17 cellular contexts compared by ENCODE assay signal in the genomic region with DNA sequence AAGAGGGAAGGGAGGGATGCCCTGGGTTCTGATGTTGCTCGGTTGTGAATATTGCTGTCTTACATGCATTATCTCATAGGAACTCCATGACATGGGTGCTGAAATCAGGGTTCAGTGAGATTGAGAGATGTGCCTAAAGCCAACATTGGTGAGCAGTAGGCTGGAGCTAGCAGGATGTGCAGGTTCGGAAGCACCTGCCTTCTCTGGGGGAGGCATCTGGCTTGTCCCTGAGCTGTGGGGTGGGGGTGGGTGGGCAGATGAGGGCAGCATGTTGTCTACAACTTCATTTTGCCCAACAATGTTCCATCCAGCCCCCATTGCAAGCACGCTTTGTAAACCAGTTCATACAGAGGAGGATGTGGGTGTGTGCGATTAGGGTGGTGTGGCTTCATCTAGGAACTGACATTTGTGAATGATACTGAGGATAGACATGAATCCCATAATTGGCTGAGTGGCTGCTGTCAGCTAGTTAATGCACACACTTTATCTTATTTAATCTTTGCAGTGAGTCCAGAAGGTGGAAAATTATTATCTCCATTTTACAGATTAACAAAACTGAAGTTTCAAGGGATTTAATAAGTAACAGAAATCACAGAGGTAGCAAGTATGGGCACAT.
DNase-seq lines count a peak whose midpoint lies in the region; ATAC-seq and TF ChIP-seq lines count a peak whose summit lies in the region.
"Had no signal": no experiment of that assay in that cellular context is flagged by ENCODE, and none has a peak within 500 bp of the region (broad histone marks: within the 10 kb centered on the region; RNA-seq: fewer than 3 reads in every experiment).

No MANE protein-coding gene starts in this region.

- no peak overlapping the region for H3K4me3 Mint-ChIP-seq in osteocyte (ENCODE audit: unreplicated experiment)
- no peak overlapping the region for H3K4me3 Mint-ChIP-seq in activated CD8-positive, alpha-beta T cell treated with anti-CD3 and anti-CD28 coated beads, Interleukin-2, amount 10 ng/mL, durations not matched to agents 7 days and 5 days
- H3K4me3 Mint-ChIP-seq: B cell had no signal

- no CpG with 5 or more reads among the region's 4 CpGs for WGBS in trophoblast cell (ENCODE audit: extremely low coverage, insufficient coverage, insufficient read length)

- no peak overlapping the region for H3K27ac ChIP-seq in BLaER1 treated with 17β-estradiol and CSF1 and Interleukin-3, amounts not matched to agents 10 nM and 100 nM
- H3K27ac ChIP-seq in WERI-Rb-1 (no peak overlapping the region), trophoblast cell (ENCODE audit: low read depth, low read length) (no peak overlapping the region)
- H3K27ac ChIP-seq: GM23248, KMS-11 had no signal

- no peak overlapping the region for H3K4me3 ChIP-seq in BLaER1 treated with 17β-estradiol and CSF1 and Interleukin-3, amounts not matched to agents 10 nM and 100 nM
- H3K4me3 ChIP-seq in WERI-Rb-1 (ENCODE audit: low read depth, low read length) (no peak overlapping the region), trophoblast cell (ENCODE audit: low read depth, low read length) (no peak overlapping the region)
- H3K4me3 ChIP-seq: GM23248 had no signal

- no peaks in the 10 kb centered on the region for H3K79me2 ChIP-seq in trophoblast cell (ENCODE audit: control insufficient read depth, insufficient read depth, low read length, poor library complexity)

- H3K36me3 ChIP-seq in BLaER1 treated with 17β-estradiol and CSF1 and Interleukin-3, amounts not matched to agents 10 nM and 100 nM, result no peaks in the 10 kb centered on the region
- H3K36me3 ChIP-seq in WERI-Rb-1 (peaks cover 6% of the 10 kb centered on the region), trophoblast cell (ENCODE audit: control insufficient read depth in 1 of 2, insufficient read depth in 2 of 2, low read length in 2 of 2) (no peaks in the 10 kb centered on the region)

- H3K14ac ChIP-seq in trophoblast cell (ENCODE audit: low read length), result no peak overlapping the region

- POLR2A ChIA-PET in activated CD8-positive, alpha-beta T cell treated with anti-CD3 and anti-CD28 coated beads, Interleukin-2, amount 10 ng/mL, durations not matched to agents 7 days and 5 days (lab: Charles Lee), result no interaction called here

- H3K9me3 ChIP-seq in BLaER1 treated with 17β-estradiol and CSF1 and Interleukin-3, amounts not matched to agents 10 nM and 100 nM (replicated peaks in 1 of 11), result no peaks in the 10 kb centered on the region
- H3K9me3 ChIP-seq in WERI-Rb-1 (ENCODE audit: severe bottlenecking), result no peaks in the 10 kb centered on the region
- peaks cover 2% of the 10 kb centered on the region for H3K9me3 ChIP-seq in trophoblast cell (ENCODE audit: insufficient read depth, low read depth, low read length)

- H3K27me3 ChIP-seq in BLaER1 treated with 17β-estradiol and CSF1 and Interleukin-3, amounts not matched to agents 10 nM and 100 nM, result peaks cover 0 to 7% (median 0%) of the 10 kb centered on the region in 11 experiments; a peak in 3 of 22 replicates
- no peaks in the 10 kb centered on the region for H3K27me3 ChIP-seq in WERI-Rb-1 (ENCODE audit: insufficient read depth, low read depth, severe bottlenecking)
- no peaks in the 10 kb centered on the region for H3K27me3 ChIP-seq in trophoblast cell (ENCODE audit: insufficient read depth, low read length)

- no peaks in the 10 kb centered on the region for H3K9me3 Mint-ChIP-seq in osteocyte (ENCODE audit: unreplicated experiment)
- no peaks in the 10 kb centered on the region for H3K9me3 Mint-ChIP-seq in activated CD8-positive, alpha-beta T cell treated with anti-CD3 and anti-CD28 coated beads, Interleukin-2, amount 10 ng/mL, durations not matched to agents 7 days and 5 days (ENCODE audit: insufficient read depth)

- no peak overlapping the region for H2AFZ ChIP-seq in trophoblast cell (ENCODE audit: insufficient read depth, low read length, poor library complexity)
- H2AFZ ChIP-seq: GM23248 had no signal

- CTCF ChIA-PET in activated CD8-positive, alpha-beta T cell treated with anti-CD3 and anti-CD28 coated beads, Interleukin-2, amount 10 ng/mL, durations not matched to agents 7 days and 5 days (lab: Charles Lee), result no interaction called here

- H2AK5ac ChIP-seq in trophoblast cell (ENCODE audit: low read length), result no peak overlapping the region

- no peaks in the 10 kb centered on the region for H3K4me1 Mint-ChIP-seq in osteocyte (ENCODE audit: unreplicated experiment)
- H3K4me1 Mint-ChIP-seq in activated CD8-positive, alpha-beta T cell treated with anti-CD3 and anti-CD28 coated beads, Interleukin-2, amount 10 ng/mL, durations not matched to agents 7 days and 5 days (ENCODE audit: low read depth), result no peaks in the 10 kb centered on the region

- H3K4ac ChIP-seq in trophoblast cell (ENCODE audit: low read depth, low read length), result no peak overlapping the region

- H3K4me1 ChIP-seq in BLaER1 treated with 17β-estradiol and CSF1 and Interleukin-3, amounts not matched to agents 10 nM and 100 nM, result peaks cover 5 to 84% (median 68%) of the 10 kb centered on the region in 10 experiments; a peak in 18 of 20 replicates
- peaks cover 5 to 6% of the 10 kb centered on the region in 2 experiments for H3K4me1 ChIP-seq in trophoblast cell (ENCODE audit: control insufficient read depth in 1 of 2, insufficient read depth in 2 of 2, low read length in 2 of 2)

- H2BK12ac ChIP-seq in trophoblast cell (ENCODE audit: low read length), result no peak overlapping the region

- TF ChIP-seq CTCF in WERI-Rb-1 (IDR thresholded peaks at IDR 0.05; ENCODE audit: low read depth, low read length) (no peak), osteocyte (IDR thresholded peaks at IDR 0.05) (no peak)

- H2BK5ac ChIP-seq in trophoblast cell (ENCODE audit: low read depth, low read length, poor library complexity), result no peak overlapping the region

- H4K12ac ChIP-seq in trophoblast cell (ENCODE audit: low read depth, low read length), result no peak overlapping the region

- H4K8ac ChIP-seq in trophoblast cell (ENCODE audit: low read depth, low read length), result no peak overlapping the region

- no peak overlapping the region for H4K91ac ChIP-seq in trophoblast cell (ENCODE audit: low read depth, low read length)

- H3K9ac ChIP-seq in BLaER1 treated with 17β-estradiol and CSF1 and Interleukin-3, amounts not matched to agents 10 nM and 100 nM, result no peak overlapping the region
- H3K9ac ChIP-seq in trophoblast cell (ENCODE audit: low read length), result no peak overlapping the region
- H3K9ac ChIP-seq: GM23248, KMS-11 had no signal

- no peak overlapping the region for H3K27ac Mint-ChIP-seq in osteocyte (ENCODE audit: unreplicated experiment)
- H3K27ac Mint-ChIP-seq in activated CD8-positive, alpha-beta T cell treated with anti-CD3 and anti-CD28 coated beads, Interleukin-2, amount 10 ng/mL, durations not matched to agents 7 days and 5 days, result no peak overlapping the region
- H3K27ac Mint-ChIP-seq: B cell had no signal

- peaks cover 0 to 7% (median 0%) of the 10 kb centered on the region in 11 experiments; a peak in 1 of 22 replicates for H4K20me1 ChIP-seq in BLaER1 treated with 17β-estradiol and CSF1 and Interleukin-3, amounts not matched to agents 10 nM and 100 nM

- peaks cover 4% of the 10 kb centered on the region for H3K27me3 Mint-ChIP-seq in osteocyte (ENCODE audit: unreplicated experiment)
- H3K27me3 Mint-ChIP-seq in activated CD8-positive, alpha-beta T cell treated with anti-CD3 and anti-CD28 coated beads, Interleukin-2, amount 10 ng/mL, durations not matched to agents 7 days and 5 days (ENCODE audit: low read depth), result no peaks in the 10 kb centered on the region
- H3K27me3 Mint-ChIP-seq: B cell had no signal

- DNase-seq in NCI-H524 (lab: John Stamatoyannopoulos, UW), result peak; percentile 57 to 68
- DNase-seq in WERI-Rb-1, result peak; percentile 24
- DNase-seq in osteocyte (ENCODE audit: extremely low spot score, unreplicated experiment), result peak; percentile 32
- no peak for DNase-seq in activated CD8-positive, alpha-beta T cell treated with anti-CD3 and anti-CD28 coated beads, Interleukin-2, amount 10 ng/mL, durations not matched to agents 7 days and 5 days
- DNase-seq in NCI-H1105 treated with DMSO at 0.1 percent for 48 hours (lab: John Stamatoyannopoulos, UW), result no peak
- DNase-seq in SW480 (ENCODE audit: low spot score), result no peak
- no peak for DNase-seq in trophoblast cell
- DNase-seq: Calu3, DMS153, DND-41, GF-D8, GM23248, IMR-90 had no signal

- H3K18ac ChIP-seq in trophoblast cell (ENCODE audit: low read length), result no peak overlapping the region

- H2BK120ac ChIP-seq in trophoblast cell (ENCODE audit: insufficient read depth, low read length, poor library complexity), result no peak overlapping the region

- H3K79me1 ChIP-seq in trophoblast cell (ENCODE audit: low read length), result no peaks in the 10 kb centered on the region

- peak overlapping the region in 8 of 11 experiments; percentile 8 to 94 (median 79); a peak in 12 of 22 replicates for H3K4me2 ChIP-seq in BLaER1 treated with 17β-estradiol and CSF1 and Interleukin-3, amounts not matched to agents 10 nM and 100 nM
- no peak overlapping the region for H3K4me2 ChIP-seq in trophoblast cell (ENCODE audit: low read length)
- H3K4me2 ChIP-seq: KMS-11 had no signal

- ATAC-seq in activated CD8-positive, alpha-beta T cell treated with anti-CD3 and anti-CD28 coated beads, Interleukin-2, amount 10 ng/mL, durations not matched to agents 7 days and 5 days, result no peak
- ATAC-seq: HCT116 had no signal

- no peaks in the 10 kb centered on the region for H3K36me3 Mint-ChIP-seq in osteocyte (ENCODE audit: unreplicated experiment)
- H3K36me3 Mint-ChIP-seq in activated CD8-positive, alpha-beta T cell treated with anti-CD3 and anti-CD28 coated beads, Interleukin-2, amount 10 ng/mL, durations not matched to agents 7 days and 5 days (ENCODE audit: low read depth), result no peaks in the 10 kb centered on the region

- H3K23ac ChIP-seq in trophoblast cell (ENCODE audit: low read length), result no peak overlapping the region

Comparison
In these comparisons a context has a peak if more than half of its experiments do, and no peak if none do; other contexts are left out.
1. DNase-seq: peak in NCI-H524 (2 of 2), WERI-Rb-1 (single experiment) and osteocyte (single experiment); none in activated CD8-positive, alpha-beta T cell treated with anti-CD3 and anti-CD28 coated beads, Interleukin-2, amount 10 ng/mL, durations not matched to agents 7 days and 5 days (single experiment), NCI-H1105 treated with DMSO at 0.1 percent for 48 hours (single experiment), SW480 (single experiment) and trophoblast cell (0 of 2).